Comparison of ENCODE assay signal across 1 cellular context in the genomic region with DNA sequence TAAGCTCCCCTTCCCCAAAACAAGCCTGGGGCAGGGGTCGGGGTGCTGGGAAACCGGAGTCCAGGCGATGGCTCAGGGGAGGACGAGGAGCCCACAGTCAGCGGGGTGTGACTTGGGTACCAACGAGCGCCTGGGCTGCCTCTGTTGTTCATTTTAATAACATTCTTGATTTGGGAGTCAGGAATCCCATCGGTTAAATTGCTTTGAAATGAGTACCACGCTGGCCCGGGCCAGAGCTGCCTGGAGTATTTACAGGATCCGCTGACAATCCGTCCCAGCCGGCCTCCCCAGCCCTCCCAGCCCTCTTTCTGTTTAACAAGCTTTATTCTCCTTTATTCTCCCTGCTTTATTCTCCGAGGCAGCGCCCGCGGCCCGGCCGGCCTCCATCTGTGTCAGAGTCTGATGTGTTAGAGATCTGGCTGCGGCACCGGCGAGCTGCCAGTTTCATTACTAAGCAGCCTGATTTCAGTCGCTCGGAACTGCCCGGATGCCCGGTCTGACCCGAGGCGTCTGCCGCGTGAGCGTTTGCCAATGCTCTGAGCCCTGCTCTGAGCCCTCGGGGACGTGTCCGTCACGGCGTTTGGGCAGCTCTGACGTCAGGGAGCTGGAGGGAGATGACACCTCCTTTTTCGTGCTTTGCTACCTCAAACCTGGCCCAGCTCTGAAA.
TF ChIP-seq lines count a peak whose summit lies in the region.

No MANE protein-coding gene starts in this region.

TF ChIP-seq in endothelial cell of umbilical vein, 7 proteins besides CTCF, POLR2A, EP300 and RAD21 (continued from another document):
- TF ChIP-seq, protein P1, sequence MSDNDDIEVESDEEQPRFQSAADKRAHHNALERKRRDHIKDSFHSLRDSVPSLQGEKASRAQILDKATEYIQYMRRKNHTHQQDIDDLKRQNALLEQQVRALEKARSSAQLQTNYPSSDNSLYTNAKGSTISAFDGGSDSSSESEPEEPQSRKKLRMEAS (IDR thresholded peaks at IDR 0.05; ENCODE audit: insufficient read depth, insufficient read length): no peak
